ENCODE assay signal across 8 cellular contexts in the genomic region with DNA sequence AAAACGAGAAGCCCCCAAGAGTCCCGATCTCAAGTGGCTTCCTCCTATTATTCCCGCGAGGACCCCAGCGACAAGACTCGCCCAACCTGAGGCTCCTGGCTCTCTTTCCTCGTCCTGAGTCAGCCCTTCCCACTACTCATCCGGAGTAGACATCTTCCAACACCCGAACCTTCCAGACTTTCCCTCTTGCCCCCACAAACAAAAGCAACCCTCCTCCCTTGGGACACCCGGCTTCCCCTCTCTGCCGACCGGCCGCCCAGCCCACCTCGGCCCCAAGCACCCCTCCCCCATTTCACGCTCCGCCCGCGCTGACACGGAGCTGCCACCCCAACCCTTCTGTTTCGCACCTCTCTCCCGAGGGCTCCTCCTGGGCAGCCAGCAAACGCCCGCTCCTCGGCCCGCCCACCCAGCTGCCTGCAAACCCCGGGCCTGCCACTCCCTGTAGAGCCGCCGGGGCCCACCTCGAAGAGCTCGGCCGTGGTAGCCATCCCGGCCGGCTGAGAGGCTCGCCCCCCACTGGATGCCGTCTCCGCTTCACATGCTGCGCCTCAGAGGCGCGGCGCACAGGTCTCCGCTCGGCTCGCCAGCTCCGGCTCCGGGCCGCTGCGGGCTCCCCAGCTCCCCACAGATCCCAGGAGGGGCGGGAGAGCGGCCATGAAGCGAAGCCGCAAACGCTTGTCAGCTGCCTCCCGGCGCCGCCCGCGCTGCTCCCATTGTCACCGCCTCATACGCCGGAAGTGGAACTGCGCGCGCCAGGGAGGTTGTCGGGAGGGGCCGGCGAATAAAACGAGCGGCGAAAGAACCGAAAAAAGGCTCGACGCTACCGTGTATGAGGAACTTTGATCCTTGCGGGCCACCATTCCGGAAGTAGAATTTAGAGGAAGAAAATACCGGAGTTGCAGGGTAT. TPM values are rescaled to one million over a fixed set of nuclear protein-coding genes. Genes with fewer than 3 reads are reported as not detected.
DNase-seq lines count a peak whose midpoint lies in the region; ATAC-seq and TF ChIP-seq lines count a peak whose summit lies in the region.

A gene with protein sequence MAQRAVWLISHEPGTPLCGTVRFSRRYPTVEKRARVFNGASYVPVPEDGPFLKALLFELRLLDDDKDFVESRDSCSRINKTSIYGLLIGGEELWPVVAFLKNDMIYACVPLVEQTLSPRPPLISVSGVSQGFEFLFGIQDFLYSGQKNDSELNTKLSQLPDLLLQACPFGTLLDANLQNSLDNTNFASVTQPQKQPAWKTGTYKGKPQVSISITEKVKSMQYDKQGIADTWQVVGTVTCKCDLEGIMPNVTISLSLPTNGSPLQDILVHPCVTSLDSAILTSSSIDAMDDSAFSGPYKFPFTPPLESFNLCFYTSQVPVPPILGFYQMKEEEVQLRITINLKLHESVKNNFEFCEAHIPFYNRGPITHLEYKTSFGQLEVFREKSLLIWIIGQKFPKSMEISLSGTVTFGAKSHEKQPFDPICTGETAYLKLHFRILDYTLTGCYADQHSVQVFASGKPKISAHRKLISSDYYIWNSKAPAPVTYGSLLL (plus strand): TSS at position 811 of the 907 bp plus-strand sequence. CDS start 344 bp downstream, outside the sequence.
A gene with protein sequence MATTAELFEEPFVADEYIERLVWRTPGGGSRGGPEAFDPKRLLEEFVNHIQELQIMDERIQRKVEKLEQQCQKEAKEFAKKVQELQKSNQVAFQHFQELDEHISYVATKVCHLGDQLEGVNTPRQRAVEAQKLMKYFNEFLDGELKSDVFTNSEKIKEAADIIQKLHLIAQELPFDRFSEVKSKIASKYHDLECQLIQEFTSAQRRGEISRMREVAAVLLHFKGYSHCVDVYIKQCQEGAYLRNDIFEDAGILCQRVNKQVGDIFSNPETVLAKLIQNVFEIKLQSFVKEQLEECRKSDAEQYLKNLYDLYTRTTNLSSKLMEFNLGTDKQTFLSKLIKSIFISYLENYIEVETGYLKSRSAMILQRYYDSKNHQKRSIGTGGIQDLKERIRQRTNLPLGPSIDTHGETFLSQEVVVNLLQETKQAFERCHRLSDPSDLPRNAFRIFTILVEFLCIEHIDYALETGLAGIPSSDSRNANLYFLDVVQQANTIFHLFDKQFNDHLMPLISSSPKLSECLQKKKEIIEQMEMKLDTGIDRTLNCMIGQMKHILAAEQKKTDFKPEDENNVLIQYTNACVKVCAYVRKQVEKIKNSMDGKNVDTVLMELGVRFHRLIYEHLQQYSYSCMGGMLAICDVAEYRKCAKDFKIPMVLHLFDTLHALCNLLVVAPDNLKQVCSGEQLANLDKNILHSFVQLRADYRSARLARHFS (minus strand): TSS at position 745 of the 907 bp plus-strand sequence. CDS start 257 bp downstream, at position 488.

- no peaks in the 10 kb centered on the region for H3K27me3 Mint-ChIP-seq in progenitor cell of endocrine pancreas

- H3K27ac Mint-ChIP-seq in progenitor cell of endocrine pancreas: peak within 1 kb of the TSS; percentile 98

- peak within 1 kb of the TSS; percentile 85 for H3K27ac ChIP-seq in angular gyrus (ENCODE audit: low read depth, low read length)
- H3K27ac ChIP-seq in left ventricle myocardium inferior (replicated peaks): peak within 1 kb of the TSS; percentile 96

- H3K4me1 Mint-ChIP-seq in progenitor cell of endocrine pancreas (ENCODE audit: low read depth): peaks cover 39% of the 10 kb centered on the region

- peak; percentile 26 for TF ChIP-seq CTCF in left ventricle myocardium inferior (IDR thresholded peaks at IDR 0.05; ENCODE audit: borderline replicate concordance)
- TF ChIP-seq CTCF in progenitor cell of endocrine pancreas (IDR thresholded peaks at IDR 0.05; ENCODE audit: unreplicated experiment): no peak

- peak within 1 kb of the TSS; percentile 94 for H3K4me3 ChIP-seq in left ventricle myocardium inferior

- intact Hi-C loops in left ventricle myocardium inferior (cut with micrococcal nuclease): no loop called here

- peak within 1 kb of the TSS; percentile 92 for H3K4me3 Mint-ChIP-seq in progenitor cell of endocrine pancreas (ENCODE audit: low read depth)

- H3K4me1 ChIP-seq in left ventricle myocardium inferior: peaks cover 80% of the 10 kb centered on the region

- peaks cover 6% of the 10 kb centered on the region for H3K36me3 ChIP-seq in left ventricle myocardium inferior

- no peaks in the 10 kb centered on the region for H3K36me3 Mint-ChIP-seq in progenitor cell of endocrine pancreas (ENCODE audit: insufficient read depth)

- no peaks in the 10 kb centered on the region for H3K27me3 ChIP-seq in left ventricle myocardium inferior (ENCODE audit: low read depth)

- DNase-seq in NCI-H187 (lab: John Stamatoyannopoulos, UW) (peak; percentile 94), T-helper 2 cell (peak; percentile 78 to 97 (median 90)), left ventricle myocardium inferior (peak; percentile 92), progenitor cell of endocrine pancreas (ENCODE audit: low spot score, unreplicated experiment) (peak; percentile 80), ureter (ENCODE audit: low spot score) (peak; percentile 93)

- H3K9me3 ChIP-seq in left ventricle myocardium inferior (replicated peaks): no peaks in the 10 kb centered on the region

- ATAC-seq in GM18498 (IDR thresholded peaks at IDR 0.05; ENCODE audit: unreplicated experiment) (peak; percentile 90), HG02938 (IDR thresholded peaks at IDR 0.05; ENCODE audit: unreplicated experiment) (peak; percentile 82)

- H3K9me3 Mint-ChIP-seq in progenitor cell of endocrine pancreas (ENCODE audit: low read depth): no peaks in the 10 kb centered on the region

RNA-seq across cellular contexts. Expression of the first gene that starts in this region (rescaled TPM):
- total RNA-seq in left ventricle myocardium inferior (49.1 TPM), progenitor cell of endocrine pancreas (44.1 and 48.1 TPM in 2 replicates), ureter (50.4 TPM)

RNA-seq across cellular contexts. Expression of the second gene that starts in this region (rescaled TPM):
- total RNA-seq in left ventricle myocardium inferior (57.0 TPM), progenitor cell of endocrine pancreas (88.8 and 88.9 TPM in 2 replicates), ureter (63.2 TPM)

Comparison
In these comparisons a context has a peak if more than half of its experiments do, and no peak if none do; other contexts are left out.
1. Peak in every context shown above with its lines: DNase-seq, ATAC-seq, H3K4me3 ChIP-seq and H3K27ac ChIP-seq.